ENCODE assay signal across 19 cellular contexts in the genomic region with DNA sequence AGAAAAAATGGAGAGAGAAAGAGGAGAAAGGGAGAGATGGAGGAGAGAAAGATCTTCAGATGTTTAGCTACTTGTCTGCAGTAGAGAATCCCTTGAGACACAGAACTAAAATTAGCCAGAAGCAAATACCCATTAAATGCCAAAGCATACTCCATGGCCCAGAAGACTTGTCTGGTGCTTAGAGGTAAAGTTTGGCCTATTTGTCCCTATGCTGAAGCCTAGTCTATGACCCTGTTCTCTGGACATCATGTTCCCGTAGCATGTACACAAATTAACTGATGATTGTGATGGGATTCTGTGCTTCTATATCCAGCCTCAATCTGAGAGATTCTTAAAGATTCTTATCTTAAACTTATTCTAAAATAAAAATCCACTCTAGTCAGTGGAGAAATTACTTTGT.
A peak's percentile ranks its signal among the peaks of the same experiment; 100 is the strongest.
DNase-seq lines count a peak whose midpoint lies in the region; ATAC-seq and TF ChIP-seq lines count a peak whose summit lies in the region.
"Had no signal": no experiment of that assay in that cellular context is flagged by ENCODE, and none has a peak within 500 bp of the region (broad histone marks: within the 10 kb centered on the region; RNA-seq: fewer than 3 reads in every experiment).

No MANE protein-coding gene starts in this region.

- POLR2A ChIA-PET in activated CD4-positive, alpha-beta memory T cell treated with anti-CD3 and anti-CD28 coated beads for 36 hours (lab: Charles Lee), result no interaction called here

- no peak for DNase-seq in Right ventricle myocardium superior
- DNase-seq in right atrium auricular region (ENCODE audit: low spot score), result no peak
- DNase-seq in lower lobe of right lung, result no peak
- no peak for DNase-seq in thoracic aorta (ENCODE audit: low spot score)
- no peak for DNase-seq in NCI-H146 treated with DMSO at 0.1 percent for 48 hours (lab: John Stamatoyannopoulos, UW; ENCODE audit: unreplicated experiment)
- no peak for DNase-seq in activated CD4-positive, alpha-beta memory T cell treated with anti-CD3 and anti-CD28 coated beads for 36 hours
- DNase-seq in activated CD4-positive, alpha-beta T cell treated with anti-CD3 and anti-CD28 coated beads for 48 hours, result no peak
- DNase-seq: HFFc6, IMR-90, Karpas-422, MG63, NCI-H1092 treated with DMSO at 0.1 percent for 48 hours, NCI-H1694, NCI-H2227 treated with DMSO at 0.1 percent for 48 hours, NCI-H524, PC-9 had no signal

- no peaks in the 10 kb centered on the region for H3K36me3 Mint-ChIP-seq in activated CD4-positive, alpha-beta memory T cell treated with anti-CD3 and anti-CD28 coated beads for 36 hours

- ATAC-seq in Right ventricle myocardium superior (ENCODE audit: poor library complexity) (peak; percentile 68), gastroesophageal sphincter (no peak), lower lobe of right lung (no peak), thoracic aorta (ENCODE audit: insufficient number of reproducible peaks, low FRiP score, low read depth) (no peak)
- ATAC-seq: A549 had no signal

- intact Hi-C loops in Right ventricle myocardium superior (cut with DNase I) (no loop called here), lower lobe of right lung (cut with DNase I) (no loop called here)
- intact Hi-C loops in activated CD4-positive, alpha-beta memory T cell treated with anti-CD3 and anti-CD28 coated beads for 36 hours (cut with micrococcal nuclease), result no loop called here

- H3K27ac Mint-ChIP-seq in activated CD4-positive, alpha-beta memory T cell treated with anti-CD3 and anti-CD28 coated beads for 36 hours, result no peak overlapping the region
- H3K27ac Mint-ChIP-seq: HFFc6 had no signal

- no peaks in the 10 kb centered on the region for H3K9me3 Mint-ChIP-seq in activated CD4-positive, alpha-beta memory T cell treated with anti-CD3 and anti-CD28 coated beads for 36 hours
- H3K9me3 Mint-ChIP-seq: HFFc6 had no signal

- WGBS in gastroesophageal sphincter (ENCODE audit: low coverage in 1 of 2), 2 donors, result 60% methylated on average over 1 of the region's 1 CpG

- H3K4me1 Mint-ChIP-seq in activated CD4-positive, alpha-beta memory T cell treated with anti-CD3 and anti-CD28 coated beads for 36 hours (ENCODE audit: low read depth), result no peaks in the 10 kb centered on the region

- CTCF ChIA-PET in activated CD4-positive, alpha-beta memory T cell treated with anti-CD3 and anti-CD28 coated beads for 36 hours (lab: Charles Lee), result interaction anchor here (1.0 to 1.9 kb wide), 3 partner anchors 20 to 263 kb away, joined by 3 to 5 read pairs (median 3); no protein-coding TSS in a partner anchor

- H3K4me1 ChIP-seq in right atrium auricular region, result peaks cover 0 to 19% of the 10 kb centered on the region in 2 donors
- H3K4me1 ChIP-seq in gastroesophageal sphincter, result peaks cover 0 to 15% (median 2%) of the 10 kb centered on the region in 3 donors
- no peaks in the 10 kb centered on the region for H3K4me1 ChIP-seq in lower lobe of right lung
- peaks cover 10 to 24% of the 10 kb centered on the region in 2 donors for H3K4me1 ChIP-seq in thoracic aorta (ENCODE audit: control insufficient read depth in 1 of 2, low read depth in 2 of 2)

- TF ChIP-seq EP300 in gastroesophageal sphincter (IDR thresholded peaks at IDR 0.05), result no peak

- peak overlapping the region in 1 of 2 donors; percentile 62 for H3K27ac ChIP-seq in right atrium auricular region
- H3K27ac ChIP-seq in gastroesophageal sphincter, result peak overlapping the region in 3 of 4 donors; percentile 12 to 59 (median 32)
- H3K27ac ChIP-seq in lower lobe of right lung, result peak overlapping the region; percentile 21
- H3K27ac ChIP-seq in thoracic aorta, result peak overlapping the region; percentile 6 to 27
- H3K27ac ChIP-seq: C4-2B, PC-9 had no signal

- TF ChIP-seq POLR2A in gastroesophageal sphincter (IDR thresholded peaks at IDR 0.05), result no peak

- H3K9me3 ChIP-seq in right atrium auricular region (no peaks in the 10 kb centered on the region), gastroesophageal sphincter (no peaks in the 10 kb centered on the region), lower lobe of right lung (no peaks in the 10 kb centered on the region), thoracic aorta (no peaks in the 10 kb centered on the region)
- H3K9me3 ChIP-seq: A549, MG63 had no signal

- H3K27me3 Mint-ChIP-seq in activated CD4-positive, alpha-beta memory T cell treated with anti-CD3 and anti-CD28 coated beads for 36 hours, result peaks cover 16% of the 10 kb centered on the region

- no peaks in the 10 kb centered on the region for H3K27me3 ChIP-seq in right atrium auricular region
- H3K27me3 ChIP-seq in gastroesophageal sphincter, result no peaks in the 10 kb centered on the region
- H3K27me3 ChIP-seq in lower lobe of right lung (ENCODE audit: low read depth), result no peaks in the 10 kb centered on the region
- H3K27me3 ChIP-seq in thoracic aorta (replicated peaks; ENCODE audit: insufficient read depth), result no peaks in the 10 kb centered on the region
- H3K27me3 ChIP-seq: MG63 had no signal

- no peak overlapping the region for H3K4me3 ChIP-seq in right atrium auricular region
- no peak overlapping the region for H3K4me3 ChIP-seq in gastroesophageal sphincter
- H3K4me3 ChIP-seq in lower lobe of right lung, result no peak overlapping the region
- no peak overlapping the region for H3K4me3 ChIP-seq in thoracic aorta
- H3K4me3 ChIP-seq: A549, MG63, PC-9 had no signal

- no peaks in the 10 kb centered on the region for H3K36me3 ChIP-seq in right atrium auricular region
- H3K36me3 ChIP-seq in gastroesophageal sphincter, result no peaks in the 10 kb centered on the region
- no peaks in the 10 kb centered on the region for H3K36me3 ChIP-seq in lower lobe of right lung
- no peaks in the 10 kb centered on the region for H3K36me3 ChIP-seq in thoracic aorta
- H3K36me3 ChIP-seq: MG63 had no signal

- H3K4me3 Mint-ChIP-seq in activated CD4-positive, alpha-beta memory T cell treated with anti-CD3 and anti-CD28 coated beads for 36 hours, result no peak overlapping the region
- H3K4me3 Mint-ChIP-seq: HFFc6 had no signal

- TF ChIP-seq CTCF in right atrium auricular region (IDR thresholded peaks at IDR 0.05), result no peak
- no peak for TF ChIP-seq CTCF in gastroesophageal sphincter (IDR thresholded peaks at IDR 0.05)
- TF ChIP-seq CTCF in lower lobe of right lung (IDR thresholded peaks at IDR 0.05), result no peak
- no peak for TF ChIP-seq CTCF in thoracic aorta (IDR thresholded peaks at IDR 0.05)
